ENCODE assay signal across 25 cellular contexts in the genomic region with DNA sequence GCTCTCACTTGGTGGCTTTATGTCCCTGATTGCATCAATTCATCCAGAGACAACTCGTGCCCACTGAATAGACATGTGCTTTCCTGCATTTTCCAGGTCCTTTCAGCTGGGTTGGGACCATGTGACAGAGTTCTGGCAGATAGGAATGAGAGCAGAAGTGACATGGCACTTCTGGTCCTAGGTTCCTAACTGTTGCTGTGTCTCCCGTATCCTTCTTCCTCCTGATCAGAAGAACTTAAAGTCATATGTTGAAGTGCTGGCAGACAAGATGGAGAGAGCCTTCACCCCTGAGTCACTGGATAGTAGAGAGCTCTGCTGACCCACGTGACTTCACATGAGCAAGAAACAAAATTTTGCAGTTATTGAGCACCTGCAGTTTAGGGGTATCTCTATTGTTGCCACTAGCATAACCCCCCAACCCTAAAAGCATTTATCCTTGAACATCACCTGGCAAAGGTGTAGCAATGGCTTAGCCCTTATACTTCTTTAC.
"Had no signal": no experiment of that assay in that cellular context is flagged by ENCODE, and none has a peak within 500 bp of the region (broad histone marks: within the 10 kb centered on the region; RNA-seq: fewer than 3 reads in every experiment).

No MANE protein-coding gene starts in this region.

- H3K27me3 ChIP-seq: gastrocnemius medialis, left lung, sigmoid colon, suprapubic skin, tibial artery, upper lobe of right lung had no signal

- H3K9me3 ChIP-seq: gastrocnemius medialis, left lung, lower lobe of right lung, mucosa of descending colon, psoas muscle, sigmoid colon, suprapubic skin, tibial artery, upper lobe of right lung had no signal

- H3K4me3 ChIP-seq: gastrocnemius medialis, left lung, lower lobe of right lung, mucosa of descending colon, psoas muscle, sigmoid colon, suprapubic skin, tibial artery, upper lobe of right lung had no signal

- H3K27ac ChIP-seq: gastrocnemius medialis, left lung, lower lobe of right lung, parathyroid adenoma, psoas muscle, sigmoid colon, suprapubic skin, tibial artery, upper lobe of right lung had no signal

- DNase-seq: activated CD4-positive, alpha-beta memory T cell treated with anti-CD3 and anti-CD28 coated beads, Interleukin-2, amount 10 ng/mL, durations not matched to agents 7 days and 5 days; activated CD4-positive, alpha-beta T cell treated with anti-CD3 and anti-CD28 coated beads for 1 hour; activated CD4-positive, alpha-beta T cell treated with anti-CD3 and anti-CD28 coated beads, Interleukin-2, amount 10 ng/mL, durations not matched to agents 7 days and 5 days; activated CD8-positive, alpha-beta memory T cell treated with anti-CD3 and anti-CD28 coated beads, Interleukin-2, amount 50 U/mL, for 48 hours; activated gamma-delta T cell treated with Interleukin-2 at 50 U/mL for 16 hours; activated naive CD4-positive, alpha-beta T cell treated with anti-CD3 and anti-CD28 coated beads, Interleukin-2, amount 50 U/mL, for 16 hours; activated T-cell treated with anti-CD3 and anti-CD28 coated beads, Interleukin-2, amount 50 U/mL, for 24 hours; amygdala; gastrocnemius medialis; glutamatergic neuron; left lung; lower lobe of right lung; mesendoderm; mucosa of descending colon; psoas muscle; sigmoid colon; stimulated activated CD4-positive, alpha-beta T cell treated with anti-CD3 and anti-CD28 coated beads, Interleukin-15, amount 100 ng/mL, for 24 hours; stimulated activated naive CD4-positive, alpha-beta T cell; T-helper 2 cell; tibial artery; upper lobe of right lung had no signal

- H3K4me1 Mint-ChIP-seq: activated CD4-positive, alpha-beta memory T cell treated with anti-CD3 and anti-CD28 coated beads, Interleukin-2, amount 10 ng/mL, durations not matched to agents 7 days and 5 days; activated CD4-positive, alpha-beta T cell treated with anti-CD3 and anti-CD28 coated beads, Interleukin-2, amount 10 ng/mL, durations not matched to agents 7 days and 5 days had no signal

- H3K27ac Mint-ChIP-seq: activated CD4-positive, alpha-beta memory T cell treated with anti-CD3 and anti-CD28 coated beads, Interleukin-2, amount 10 ng/mL, durations not matched to agents 7 days and 5 days; activated CD4-positive, alpha-beta T cell treated with anti-CD3 and anti-CD28 coated beads, Interleukin-2, amount 10 ng/mL, durations not matched to agents 7 days and 5 days; activated T-cell treated with anti-CD3 and anti-CD28 coated beads, Interleukin-2, amount 50 U/mL, for 24 hours; WTC11 had no signal

- H3K36me3 ChIP-seq: gastrocnemius medialis, left lung, lower lobe of right lung, sigmoid colon, suprapubic skin, tibial artery, upper lobe of right lung had no signal

- H3K36me3 Mint-ChIP-seq: WTC11 had no signal

- H3K9me3 Mint-ChIP-seq: activated CD4-positive, alpha-beta memory T cell treated with anti-CD3 and anti-CD28 coated beads, Interleukin-2, amount 10 ng/mL, durations not matched to agents 7 days and 5 days; activated CD4-positive, alpha-beta T cell treated with anti-CD3 and anti-CD28 coated beads, Interleukin-2, amount 10 ng/mL, durations not matched to agents 7 days and 5 days; activated T-cell treated with anti-CD3 and anti-CD28 coated beads, Interleukin-2, amount 50 U/mL, for 24 hours; WTC11 had no signal

- ATAC-seq: esophagus mucosa, gastrocnemius medialis, left lung, lower lobe of right lung, mucosa of descending colon, psoas muscle, upper lobe of right lung, WTC11 had no signal

- H3K4me3 Mint-ChIP-seq: activated CD4-positive, alpha-beta memory T cell treated with anti-CD3 and anti-CD28 coated beads, Interleukin-2, amount 10 ng/mL, durations not matched to agents 7 days and 5 days; activated CD4-positive, alpha-beta T cell treated with anti-CD3 and anti-CD28 coated beads, Interleukin-2, amount 10 ng/mL, durations not matched to agents 7 days and 5 days; activated T-cell treated with anti-CD3 and anti-CD28 coated beads, Interleukin-2, amount 50 U/mL, for 24 hours; WTC11 had no signal
